ENCODE assay signal across 34 cellular contexts in genomic region chr7:23751852-23752251, GRCh38. TPM values are rescaled to one million over a fixed set of nuclear protein-coding genes. Genes with fewer than 3 reads are reported as not detected.
"Had no signal": no experiment of that assay in that cellular context is flagged by ENCODE, and none has a peak within 500 bp of the region (broad histone marks: within the 10 kb centered on the region; RNA-seq: fewer than 3 reads in every experiment).

No MANE protein-coding gene starts in this region.

- H3K36me3 ChIP-seq: adrenal gland, ascending aorta, brain microvascular endothelial cell, breast epithelium, cardiac muscle cell had no signal

- H3K9me3 ChIP-seq: adrenal gland, ascending aorta, body of pancreas, breast epithelium had no signal

- H3K4me3 ChIP-seq: adrenal gland, ascending aorta, body of pancreas, breast epithelium, cardiac muscle cell had no signal

- H3K4me1 ChIP-seq: adrenal gland, ascending aorta, body of pancreas, breast epithelium had no signal

- H3K27ac ChIP-seq: adrenal gland, ascending aorta, body of pancreas, brain microvascular endothelial cell, breast epithelium, cardiac muscle cell had no signal

- H3K27me3 ChIP-seq: adrenal gland, ascending aorta, body of pancreas, brain microvascular endothelial cell, breast epithelium, cardiac muscle cell had no signal

- DNase-seq: activated effector memory CD4-positive, alpha-beta T cell treated with anti-CD3 and anti-CD28 coated beads, Interleukin-2, amount 50 U/mL, for 16 hours; activated effector memory CD4-positive, alpha-beta T cell treated with Interleukin-2 at 50 U/mL for 16 hours; activated gamma-delta T cell; activated gamma-delta T cell treated with Interleukin-2 at 50 U/mL for 16 hours; activated naive CD4-positive, alpha-beta T cell; activated naive CD4-positive, alpha-beta T cell treated with anti-CD3 and anti-CD28 coated beads for 36 hours; activated naive CD4-positive, alpha-beta T cell treated with anti-CD3 and anti-CD28 coated beads, Interleukin-2, amount 10 ng/mL, durations not matched to agents 7 days and 5 days; activated naive CD4-positive, alpha-beta T cell treated with anti-CD3 and anti-CD28 coated beads, Interleukin-2, amount 50 U/mL, for 16 hours; activated naive CD4-positive, alpha-beta T cell treated with Interleukin-2 at 50 U/mL for 16 hours; activated naive CD8-positive, alpha-beta T cell treated with anti-CD3 and anti-CD28 coated beads for 36 hours; activated naive CD8-positive, alpha-beta T cell treated with anti-CD3 and anti-CD28 coated beads, Interleukin-2, amount 10 ng/mL, durations not matched to agents 7 days and 5 days; activated naive CD8-positive, alpha-beta T cell treated with anti-CD3 and anti-CD28 coated beads, Interleukin-2, amount 50 U/mL, for 24 hours; activated T-cell treated with anti-CD3 and anti-CD28 coated beads, Interleukin-2, amount 50 U/mL, for 24 hours; activated T-cell treated with anti-CD3 and anti-CD28 coated beads, Interleukin-2, amount 50 U/mL, for 4 hours; activated T-cell treated with anti-CD3 and anti-CD28 coated beads, Interleukin-2, amount 50 U/mL, for 48 hours; activated T-cell treated with anti-CD3 and anti-CD28 coated beads, Interleukin-2, amount 50 U/mL, for 72 hours; adrenal gland; amniotic stem cell; amygdala; anterior cingulate cortex; aorta; body of pancreas; brain microvascular endothelial cell; caudate nucleus; central memory CD4-positive, alpha-beta T cell; cerebellar nuclear complex had no signal

- FAIRE-seq: astrocyte, bronchial epithelial cell had no signal

- ATAC-seq: activated naive CD4-positive, alpha-beta T cell treated with anti-CD3 and anti-CD28 coated beads, Interleukin-2, amount 50 U/mL, for 72 hours; activated naive CD8-positive, alpha-beta T cell treated with anti-CD3 and anti-CD28 coated beads, Interleukin-2, amount 50 U/mL, for 24 hours; activated T-cell treated with anti-CD3 and anti-CD28 coated beads, Interleukin-2, amount 50 U/mL, for 4 hours; activated T-cell treated with anti-CD3 and anti-CD28 coated beads, Interleukin-2, amount 50 U/mL, for 72 hours; activated T-helper 17 cell treated with anti-CD3 and anti-CD28 coated beads, Interleukin-2, amount 50 U/mL, for 72 hours; body of pancreas had no signal

RNA-seq across cellular contexts. Expression of gene STK31, which starts 41.8 kb away (rescaled TPM):
- total RNA-seq: activated naive CD4-positive, alpha-beta T cell treated with anti-CD3 and anti-CD28 coated beads for 36 hours; activated naive CD8-positive, alpha-beta T cell treated with anti-CD3 and anti-CD28 coated beads for 36 hours; activated T-helper 1 cell treated with anti-CD3 and anti-CD28 coated beads, Interleukin-12 subunit alpha, Interleukin-12 subunit beta, Interleukin-2, Interleukin-4 antibody, amounts not matched to agents 30 ng/mL and 10 ng/mL and 1 ng/mL, durations not matched to agents 14 hours and 24 hours and 36 hours had no signal
